In genomic region chr11:108278546-108278945, GRCh38 we compare ENCODE assay signal across 10 cellular contexts. TPM values are rescaled to one million over a fixed set of nuclear protein-coding genes. Genes with fewer than 3 reads are reported as not detected.
DNase-seq lines count a peak whose midpoint lies in the region; ATAC-seq and TF ChIP-seq lines count a peak whose summit lies in the region.
"Had no signal": no experiment of that assay in that cellular context is flagged by ENCODE, and none has a peak within 500 bp of the region (broad histone marks: within the 10 kb centered on the region; RNA-seq: fewer than 3 reads in every experiment).

No MANE protein-coding gene starts in this region.

- TF ChIP-seq CTCF in ascending aorta (IDR thresholded peaks at IDR 0.05) (no peak), uterus (IDR thresholded peaks at IDR 0.05) (no peak)

- peak overlapping the region; percentile 22 to 57 for H3K27ac ChIP-seq in ascending aorta
- H3K27ac ChIP-seq in uterus, result peak overlapping the region; percentile 30 to 33
- H3K27ac ChIP-seq: SJSA1 had no signal

- H3K27me3 ChIP-seq in ascending aorta, result no peaks in the 10 kb centered on the region
- no peaks in the 10 kb centered on the region for H3K27me3 ChIP-seq in uterus
- H3K27me3 ChIP-seq: SJSA1 had no signal

- DNase-seq in Right ventricle myocardium inferior (ENCODE audit: missing footprints) (no peak), cardiac septum (ENCODE audit: low spot score) (no peak), ascending aorta (ENCODE audit: low spot score in 2 of 2) (no peak), left kidney (ENCODE audit: low read depth, low spot score) (peak; percentile 54), uterus (no peak), kidney tubule cell (ENCODE audit: low spot score) (no peak), NCI-H526 (lab: John Stamatoyannopoulos, UW) (no peak)
- DNase-seq: NCI-H2081 treated with DMSO at 0.1 percent for 48 hours had no signal

- ATAC-seq in Right ventricle myocardium inferior (peak; percentile 69), HG03565 (IDR thresholded peaks at IDR 0.05; ENCODE audit: unreplicated experiment) (no peak)

- H3K4me3 ChIP-seq in ascending aorta (no peak overlapping the region), uterus (no peak overlapping the region)
- H3K4me3 ChIP-seq: SJSA1 had no signal

- H3K4me1 ChIP-seq in ascending aorta, result peaks cover 0 to 5% of the 10 kb centered on the region in 2 donors
- no peaks in the 10 kb centered on the region for H3K4me1 ChIP-seq in uterus
- H3K4me1 ChIP-seq: SJSA1 had no signal

- peaks cover 42 to 55% of the 10 kb centered on the region in 2 donors for H3K36me3 ChIP-seq in ascending aorta
- H3K36me3 ChIP-seq in uterus, result no peaks in the 10 kb centered on the region

- intact Hi-C loops in Right ventricle myocardium inferior (cut with DNase I) (no loop called here), cardiac septum (cut with DNase I) (loop anchor here (2.0 kb wide), 1 partner anchor 54 kb away; no protein-coding TSS in a partner anchor), ascending aorta (cut with DNase I) (no loop called here), uterus (cut with DNase I; ENCODE audit: low total_unique reads) (no loop called here)

- no peak for TF ChIP-seq POLR2A in uterus (IDR thresholded peaks at IDR 0.05)

- peaks cover 0 to 7% of the 10 kb centered on the region in 2 donors for H3K9me3 ChIP-seq in ascending aorta
- H3K9me3 ChIP-seq in uterus, result no peaks in the 10 kb centered on the region
- H3K9me3 ChIP-seq: SJSA1 had no signal

RNA-seq across cellular contexts. Expression of gene ATM, which starts 55.7 kb away (rescaled TPM):
- total RNA-seq in Right ventricle myocardium inferior (24.9 TPM), cardiac septum (35.3 TPM), ascending aorta (16.0 TPM), uterus (100 to 1,000 TPM in 2 of 4 donors, 10 to 100 TPM in 2; 51.2 to 196 (median 132) TPM)

RNA-seq across cellular contexts. Expression of gene NPAT, which starts 56.1 kb away (rescaled TPM):
- 7.4 TPM for total RNA-seq in Right ventricle myocardium inferior
- 6.9 TPM for total RNA-seq in cardiac septum
- 2.0 TPM for total RNA-seq in ascending aorta
- 10 to 100 TPM; 14.7 to 28.9 (median 21.3) TPM for total RNA-seq in uterus
